In genomic region chr10:49168821-49169495, GRCh38 we compare ENCODE assay signal across 27 cellular contexts. TPM values are rescaled to one million over a fixed set of nuclear protein-coding genes. Genes with fewer than 3 reads are reported as not detected.
DNase-seq lines count a peak whose midpoint lies in the region; ATAC-seq and TF ChIP-seq lines count a peak whose summit lies in the region.
"Had no signal": no experiment of that assay in that cellular context is flagged by ENCODE, and none has a peak within 500 bp of the region (broad histone marks: within the 10 kb centered on the region; RNA-seq: fewer than 3 reads in every experiment).

No MANE protein-coding gene starts in this region.

- H3K4me1 ChIP-seq in breast epithelium: no peaks in the 10 kb centered on the region
- H3K4me1 ChIP-seq: sigmoid colon had no signal

- H3K9me3 ChIP-seq in breast epithelium: no peaks in the 10 kb centered on the region
- H3K9me3 ChIP-seq: Peyer's patch, sigmoid colon, SK-N-SH, upper lobe of left lung had no signal

- POLR2A ChIA-PET in AG04449 (lab: Yijun Ruan, JAX): no interaction called here

- H3K36me3 Mint-ChIP-seq in dendritic cell treated with granulocyte-macrophage colony-stimulating factor and Interleukin-4, amounts not matched to agents 40 ng/mL and 50 ng/mL, for 4 days (ENCODE audit: low read depth): peaks cover 84% of the 10 kb centered on the region

- H3K4me3 Mint-ChIP-seq in dendritic cell treated with granulocyte-macrophage colony-stimulating factor and Interleukin-4, amounts not matched to agents 40 ng/mL and 50 ng/mL, for 4 days: no peak overlapping the region
- H3K4me3 Mint-ChIP-seq: CD8-positive, alpha-beta memory T cell; stimulated activated naive CD8-positive, alpha-beta T cell treated with anti-CD3 and anti-CD28 coated beads, Interleukin-15, Interleukin-2, amounts not matched to agents 100 ng/mL and 50 ng/mL, for 24 hours had no signal

- H3K27me3 ChIP-seq in breast epithelium: no peaks in the 10 kb centered on the region
- H3K27me3 ChIP-seq: cardiac muscle cell, dorsolateral prefrontal cortex, Peyer's patch, sigmoid colon, upper lobe of left lung had no signal

- no peak overlapping the region for H3K27ac ChIP-seq in breast epithelium
- H3K27ac ChIP-seq: cardiac muscle cell, KMS-11, parathyroid adenoma, Peyer's patch, sigmoid colon, upper lobe of left lung, VCaP had no signal

- TF ChIP-seq CTCF in AG04449 (IDR thresholded peaks at IDR 0.05; ENCODE audit: insufficient read depth, low read length, missing control alignments) (no peak), breast epithelium (IDR thresholded peaks at IDR 0.05) (no peak)

- peak; percentile 33 for DNase-seq in AG04449 (ENCODE audit: low read depth, low spot score)
- peak; percentile 56 for DNase-seq in GDM1 (lab: John Stamatoyannopoulos, UW)
- DNase-seq in OCI-M1 (lab: John Stamatoyannopoulos, UW): peak; percentile 81
- no peak for DNase-seq in breast epithelium (ENCODE audit: low spot score in 2 of 2)
- DNase-seq in NCI-H446 treated with DMSO at 0.1 percent for 48 hours (lab: John Stamatoyannopoulos, UW): no peak
- DNase-seq: activated effector memory CD4-positive, alpha-beta T cell treated with anti-CD3 and anti-CD28 coated beads, Interleukin-2, amount 50 U/mL, for 16 hours; CD8-positive, alpha-beta memory T cell; dorsolateral prefrontal cortex; glutamatergic neuron; NCI-H1105 treated with DMSO at 0.1 percent for 48 hours; Peyer's patch; sigmoid colon; SK-N-SH; upper lobe of left lung had no signal

- ATAC-seq in GM21528 (IDR thresholded peaks at IDR 0.05; ENCODE audit: low FRiP score, unreplicated experiment): no peak
- ATAC-seq in GM21367 (IDR thresholded peaks at IDR 0.05; ENCODE audit: unreplicated experiment): no peak

- intact Hi-C loops in dendritic cell treated with granulocyte-macrophage colony-stimulating factor and Interleukin-4, amounts not matched to agents 40 ng/mL and 50 ng/mL, for 4 days (cut with micrococcal nuclease): loop anchor here (10.0 kb wide), 1 partner anchor 184 kb away; no protein-coding TSS in a partner anchor
- intact Hi-C loops in breast epithelium (cut with DNase I; ENCODE audit: low total_unique reads): no loop called here

- CTCF ChIA-PET in AG04449 (lab: Yijun Ruan, JAX): interaction anchor here (7.0 kb wide), 1 partner anchor 7 kb away, joined by 48 read pairs; no protein-coding TSS in a partner anchor

- H3K4me1 Mint-ChIP-seq in dendritic cell treated with granulocyte-macrophage colony-stimulating factor and Interleukin-4, amounts not matched to agents 40 ng/mL and 50 ng/mL, for 4 days (ENCODE audit: low read depth): peaks cover 99% of the 10 kb centered on the region

- peak overlapping the region; percentile 77 for H3K27ac Mint-ChIP-seq in dendritic cell treated with granulocyte-macrophage colony-stimulating factor and Interleukin-4, amounts not matched to agents 40 ng/mL and 50 ng/mL, for 4 days
- H3K27ac Mint-ChIP-seq: stimulated activated naive CD8-positive, alpha-beta T cell treated with anti-CD3 and anti-CD28 coated beads, Interleukin-15, Interleukin-2, amounts not matched to agents 100 ng/mL and 50 ng/mL, for 24 hours had no signal

- H3K9me3 Mint-ChIP-seq in dendritic cell treated with granulocyte-macrophage colony-stimulating factor and Interleukin-4, amounts not matched to agents 40 ng/mL and 50 ng/mL, for 4 days: no peaks in the 10 kb centered on the region
- H3K9me3 Mint-ChIP-seq: stimulated activated naive CD8-positive, alpha-beta T cell treated with anti-CD3 and anti-CD28 coated beads, Interleukin-15, Interleukin-2, amounts not matched to agents 100 ng/mL and 50 ng/mL, for 24 hours had no signal

- H3K27me3 Mint-ChIP-seq in dendritic cell treated with granulocyte-macrophage colony-stimulating factor and Interleukin-4, amounts not matched to agents 40 ng/mL and 50 ng/mL, for 4 days: peaks cover 2% of the 10 kb centered on the region

- H3K4me3 ChIP-seq in AG04449 (ENCODE audit: low read depth, low read length): no peak overlapping the region
- no peak overlapping the region for H3K4me3 ChIP-seq in breast epithelium
- H3K4me3 ChIP-seq: cardiac muscle cell, dorsolateral prefrontal cortex, Peyer's patch, sigmoid colon, upper lobe of left lung had no signal

- TF ChIP-seq POLR2A in breast epithelium (IDR thresholded peaks at IDR 0.05): no peak

- no peaks in the 10 kb centered on the region for H3K36me3 ChIP-seq in breast epithelium
- H3K36me3 ChIP-seq: cardiac muscle cell, Peyer's patch, sigmoid colon had no signal

RNA-seq across cellular contexts. Expression of gene TMEM273, which starts 19.2 kb away (rescaled TPM):
- total RNA-seq in breast epithelium: 10 to 100 TPM in 2 of 3 donors, 1 to 10 TPM in 1; 9.1 to 29.8 (median 18.4) TPM
- total RNA-seq: A673, cardiac muscle cell, Daoy, epithelial cell of proximal tubule had no signal

RNA-seq across cellular contexts. Expression of gene FAM170B, which starts 35.1 kb away (rescaled TPM):
- not detected for total RNA-seq in breast epithelium
- total RNA-seq: A673; activated CD8-positive, alpha-beta memory T cell treated with anti-CD3 and anti-CD28 coated beads for 36 hours; cardiac muscle cell; CD8-positive, alpha-beta memory T cell; Daoy; epithelial cell of proximal tubule; liver; Peyer's patch; sigmoid colon had no signal

RNA-seq across cellular contexts. Expression of gene VSTM4, which starts 53.6 kb away (rescaled TPM):
- total RNA-seq in breast epithelium: 10 to 100 TPM in 1 of 3 donors, 1 to 10 TPM in 2; 8.5 to 17.3 (median 9.5) TPM

Comparison
In these comparisons a context has a peak if more than half of its experiments do, and no peak if none do; other contexts are left out.
1. DNase-seq: peak in AG04449 (single experiment), GDM1 (single experiment) and OCI-M1 (single experiment); none in breast epithelium (0 of 2) and NCI-H446 treated with DMSO at 0.1 percent for 48 hours (single experiment).